ENCODE assay signal across 1 cellular context in genomic region chr1:62317021-62317768, GRCh38.
TF ChIP-seq lines count a peak whose summit lies in the region.

No MANE protein-coding gene starts in this region.

TF ChIP-seq in GM12878, 131 proteins besides CTCF, POLR2A, EP300 and RAD21 (continued from another document):
- TF ChIP-seq ZNF592 (IDR thresholded peaks at IDR 0.05), result no peak
- no peak for TF ChIP-seq ZNF24 (IDR thresholded peaks at IDR 0.05)
- no peak for TF ChIP-seq NR2F1 (conservative IDR thresholded peaks at IDR 0.05)
- TF ChIP-seq IKZF2 (IDR thresholded peaks at IDR 0.05), result no peak
- TF ChIP-seq TCF3 (IDR thresholded peaks at IDR 0.05; ENCODE audit: borderline replicate concordance, insufficient read depth, low read depth, low read length), result no peak
- TF ChIP-seq HDAC2 (IDR thresholded peaks at IDR 0.05), result no peak
- TF ChIP-seq IRF4 (IDR thresholded peaks at IDR 0.05; ENCODE audit: low read depth, low read length), result no peak
- no peak for TF ChIP-seq ATF7 (IDR thresholded peaks at IDR 0.05; ENCODE audit: low read depth)
- no peak for TF ChIP-seq MEF2B (IDR thresholded peaks at IDR 0.05; ENCODE audit: partially characterized antibody, poor library complexity, severe bottlenecking)
- no peak for TF ChIP-seq SMAD5 (IDR thresholded peaks at IDR 0.05; ENCODE audit: low read depth)
